In genomic region chr17:67293251-67294203, GRCh38 we compare ENCODE assay signal across 1 cellular context.
A peak's percentile ranks its signal among the peaks of the same experiment; 100 is the strongest.
TF ChIP-seq lines count a peak whose summit lies in the region.

No MANE protein-coding gene starts in this region.

TF ChIP-seq in HepG2, 621 proteins besides CTCF, POLR2A, EP300 and RAD21 (continued from another document and continues in another):
- TF ChIP-seq, protein P1, sequence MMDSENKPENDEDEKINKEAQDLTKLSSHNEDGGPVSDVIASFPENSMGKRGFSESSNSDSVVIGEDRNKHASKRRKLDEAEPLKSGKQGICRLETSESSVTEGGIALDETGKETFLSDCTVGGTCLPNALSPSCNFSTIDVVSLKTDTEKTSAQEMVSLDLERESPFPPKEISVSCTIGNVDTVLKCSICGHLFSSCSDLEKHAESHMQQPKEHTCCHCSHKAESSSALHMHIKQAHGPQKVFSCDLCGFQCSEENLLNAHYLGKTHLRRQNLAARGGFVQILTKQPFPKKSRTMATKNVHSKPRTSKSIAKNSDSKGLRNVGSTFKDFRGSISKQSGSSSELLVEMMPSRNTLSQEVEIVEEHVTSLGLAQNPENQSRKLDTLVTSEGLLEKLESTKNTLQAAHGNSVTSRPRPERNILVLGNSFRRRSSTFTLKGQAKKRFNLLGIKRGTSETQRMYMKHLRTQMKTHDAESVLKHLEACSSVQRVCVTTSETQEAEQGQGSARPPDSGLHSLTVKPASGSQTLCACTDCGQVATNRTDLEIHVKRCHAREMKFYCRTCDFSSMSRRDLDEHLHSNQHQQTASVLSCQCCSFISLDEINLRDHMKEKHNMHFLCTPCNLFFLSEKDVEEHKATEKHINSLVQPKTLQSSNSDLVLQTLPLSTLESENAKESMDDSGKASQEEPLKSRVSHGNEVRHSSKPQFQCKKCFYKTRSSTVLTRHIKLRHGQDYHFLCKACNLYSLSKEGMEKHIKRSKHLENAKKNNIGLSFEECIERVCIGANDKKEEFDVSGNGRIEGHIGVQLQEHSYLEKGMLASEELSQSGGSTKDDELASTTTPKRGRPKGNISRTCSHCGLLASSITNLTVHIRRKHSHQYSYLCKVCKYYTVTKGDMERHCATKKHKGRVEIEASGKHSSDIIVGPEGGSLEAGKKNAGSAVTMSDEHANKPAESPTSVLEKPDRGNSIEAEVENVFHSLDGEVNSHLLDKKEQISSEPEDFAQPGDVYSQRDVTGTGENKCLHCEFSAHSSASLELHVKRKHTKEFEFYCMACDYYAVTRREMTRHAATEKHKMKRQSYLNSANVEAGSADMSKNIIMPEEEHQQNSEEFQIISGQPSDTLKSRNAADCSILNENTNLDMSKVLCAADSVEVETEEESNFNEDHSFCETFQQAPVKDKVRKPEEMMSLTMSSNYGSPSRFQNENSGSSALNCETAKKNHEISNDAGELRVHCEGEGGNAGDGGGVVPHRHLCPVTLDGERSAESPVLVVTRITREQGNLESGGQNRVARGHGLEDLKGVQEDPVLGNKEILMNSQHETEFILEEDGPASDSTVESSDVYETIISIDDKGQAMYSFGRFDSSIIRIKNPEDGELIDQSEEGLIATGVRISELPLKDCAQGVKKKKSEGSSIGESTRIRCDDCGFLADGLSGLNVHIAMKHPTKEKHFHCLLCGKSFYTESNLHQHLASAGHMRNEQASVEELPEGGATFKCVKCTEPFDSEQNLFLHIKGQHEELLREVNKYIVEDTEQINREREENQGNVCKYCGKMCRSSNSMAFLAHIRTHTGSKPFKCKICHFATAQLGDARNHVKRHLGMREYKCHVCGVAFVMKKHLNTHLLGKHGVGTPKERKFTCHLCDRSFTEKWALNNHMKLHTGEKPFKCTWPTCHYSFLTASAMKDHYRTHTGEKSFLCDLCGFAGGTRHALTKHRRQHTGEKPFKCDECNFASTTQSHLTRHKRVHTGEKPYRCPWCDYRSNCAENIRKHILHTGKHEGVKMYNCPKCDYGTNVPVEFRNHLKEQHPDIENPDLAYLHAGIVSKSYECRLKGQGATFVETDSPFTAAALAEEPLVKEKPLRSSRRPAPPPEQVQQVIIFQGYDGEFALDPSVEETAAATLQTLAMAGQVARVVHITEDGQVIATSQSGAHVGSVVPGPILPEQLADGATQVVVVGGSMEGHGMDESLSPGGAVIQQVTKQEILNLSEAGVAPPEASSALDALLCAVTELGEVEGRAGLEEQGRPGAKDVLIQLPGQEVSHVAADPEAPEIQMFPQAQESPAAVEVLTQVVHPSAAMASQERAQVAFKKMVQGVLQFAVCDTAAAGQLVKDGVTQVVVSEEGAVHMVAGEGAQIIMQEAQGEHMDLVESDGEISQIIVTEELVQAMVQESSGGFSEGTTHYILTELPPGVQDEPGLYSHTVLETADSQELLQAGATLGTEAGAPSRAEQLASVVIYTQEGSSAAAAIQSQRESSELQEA (CRISPR knock-in tag; IDR thresholded peaks at IDR 0.05; ENCODE audit: not compliant biosample characterization) = no peak
- TF ChIP-seq NFKB2 (CRISPR knock-in tag; IDR thresholded peaks at IDR 0.05; ENCODE audit: borderline replicate concordance) (no peak), EHMT2 (IDR thresholded peaks at IDR 0.05; ENCODE audit: borderline replicate concordance, low read depth, low read length) (no peak), RFXANK (CRISPR knock-in tag; IDR thresholded peaks at IDR 0.05) (no peak), ZNF430 (CRISPR knock-in tag; IDR thresholded peaks at IDR 0.05) (no peak), NAIF1 (CRISPR knock-in tag; IDR thresholded peaks at IDR 0.05; ENCODE audit: borderline replicate concordance) (no peak), MEIS1 (CRISPR knock-in tag; IDR thresholded peaks at IDR 0.05; ENCODE audit: borderline replicate concordance) (no peak), KAT7 (CRISPR knock-in tag; IDR thresholded peaks at IDR 0.05; ENCODE audit: borderline replicate concordance) (no peak), ZNF605 (CRISPR knock-in tag; IDR thresholded peaks at IDR 0.05) (0 out of 2 replicates have a peak, but pooled peaks have one; percentile 23), NCOA2 (CRISPR knock-in tag; IDR thresholded peaks at IDR 0.05) (no peak; the same call in 1 of the 2 replicates), AGO2 (optimal IDR thresholded peaks at IDR 0.05; ENCODE audit: low read depth, low read length) (no peak), ZNF775 (CRISPR knock-in tag; IDR thresholded peaks at IDR 0.05; ENCODE audit: borderline replicate concordance) (no peak), SP140L (CRISPR knock-in tag; IDR thresholded peaks at IDR 0.05; ENCODE audit: borderline replicate concordance) (no peak), ZNF432 (CRISPR knock-in tag; IDR thresholded peaks at IDR 0.05; ENCODE audit: borderline replicate concordance) (no peak), ZNF678 (CRISPR knock-in tag; IDR thresholded peaks at IDR 0.05) (no peak), MIER2 (CRISPR knock-in tag; IDR thresholded peaks at IDR 0.05) (0 out of 2 replicates have a peak, but pooled peaks have one; percentile 41), SKI (IDR thresholded peaks at IDR 0.05; ENCODE audit: partially characterized antibody) (no peak), ZNF180 (CRISPR knock-in tag; IDR thresholded peaks at IDR 0.05; ENCODE audit: borderline replicate concordance, low read depth) (no peak), RARG (CRISPR knock-in tag; IDR thresholded peaks at IDR 0.05; ENCODE audit: low read depth) (no peak), JDP2 (CRISPR knock-in tag; IDR thresholded peaks at IDR 0.05; ENCODE audit: borderline replicate concordance) (no peak), ZBTB38 (CRISPR knock-in tag; IDR thresholded peaks at IDR 0.05) (peak; percentile 76), ZNF230 (CRISPR knock-in tag; IDR thresholded peaks at IDR 0.05) (no peak), ATF6 (CRISPR knock-in tag; conservative IDR thresholded peaks at IDR 0.05) (no peak), NFYC (CRISPR knock-in tag; IDR thresholded peaks at IDR 0.05) (no peak), SP2 (CRISPR knock-in tag; IDR thresholded peaks at IDR 0.05) (no peak), ZNF800 (CRISPR knock-in tag; IDR thresholded peaks at IDR 0.05) (0 out of 2 replicates have a peak, but pooled peaks have one; percentile 31), MEF2D (CRISPR knock-in tag; IDR thresholded peaks at IDR 0.05) (no peak), NR2F1 (CRISPR knock-in tag; IDR thresholded peaks at IDR 0.05) (no peak), E2F5 (CRISPR knock-in tag; conservative IDR thresholded peaks at IDR 0.05) (0 out of 2 replicates have a peak, but pooled peaks have one; percentile 22), GMEB2 (CRISPR knock-in tag; IDR thresholded peaks at IDR 0.05; ENCODE audit: low read depth) (no peak), TCF7 (IDR thresholded peaks at IDR 0.05; ENCODE audit: low read depth) (no peak), HOXD1 (CRISPR knock-in tag; IDR thresholded peaks at IDR 0.05) (no peak), ZNF615 (CRISPR knock-in tag; IDR thresholded peaks at IDR 0.05; ENCODE audit: borderline replicate concordance) (no peak), CENPX (CRISPR knock-in tag; IDR thresholded peaks at IDR 0.05) (no peak), ZNF557 (CRISPR knock-in tag; IDR thresholded peaks at IDR 0.05) (no peak), ZNF260 (CRISPR knock-in tag; IDR thresholded peaks at IDR 0.05; ENCODE audit: borderline replicate concordance, low read depth) (no peak), ZNF556 (CRISPR knock-in tag; IDR thresholded peaks at IDR 0.05; ENCODE audit: borderline replicate concordance) (no peak; the same call in 1 of the 2 replicates), GATAD2A (CRISPR knock-in tag; IDR thresholded peaks at IDR 0.05) (peak; percentile 59), SNAPC5 (CRISPR knock-in tag; IDR thresholded peaks at IDR 0.05; ENCODE audit: borderline replicate concordance) (no peak), BORCS8-MEF2B (CRISPR knock-in tag; IDR thresholded peaks at IDR 0.05) (no peak), FOSL1 (CRISPR knock-in tag; IDR thresholded peaks at IDR 0.05; ENCODE audit: borderline replicate concordance) (no peak), ISX (CRISPR knock-in tag; conservative IDR thresholded peaks at IDR 0.05) (no peak), ZNF569 (CRISPR knock-in tag; IDR thresholded peaks at IDR 0.05; ENCODE audit: borderline replicate concordance) (no peak), NBN (conservative IDR thresholded peaks at IDR 0.05) (no peak), SMAD1 (CRISPR knock-in tag; IDR thresholded peaks at IDR 0.05; ENCODE audit: borderline replicate concordance, low read depth) (no peak)
- TF ChIP-seq, protein P2, sequence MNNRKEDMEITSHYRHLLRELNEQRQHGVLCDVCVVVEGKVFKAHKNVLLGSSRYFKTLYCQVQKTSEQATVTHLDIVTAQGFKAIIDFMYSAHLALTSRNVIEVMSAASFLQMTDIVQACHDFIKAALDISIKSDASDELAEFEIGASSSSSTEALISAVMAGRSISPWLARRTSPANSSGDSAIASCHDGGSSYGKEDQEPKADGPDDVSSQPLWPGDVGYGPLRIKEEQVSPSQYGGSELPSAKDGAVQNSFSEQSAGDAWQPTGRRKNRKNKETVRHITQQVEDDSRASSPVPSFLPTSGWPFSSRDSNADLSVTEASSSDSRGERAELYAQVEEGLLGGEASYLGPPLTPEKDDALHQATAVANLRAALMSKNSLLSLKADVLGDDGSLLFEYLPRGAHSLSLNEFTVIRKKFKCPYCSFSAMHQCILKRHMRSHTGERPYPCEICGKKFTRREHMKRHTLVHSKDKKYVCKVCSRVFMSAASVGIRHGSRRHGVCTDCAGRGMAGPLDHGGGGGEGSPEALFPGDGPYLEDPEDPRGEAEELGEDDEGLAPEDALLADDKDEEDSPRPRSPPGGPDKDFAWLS (CRISPR knock-in tag; IDR thresholded peaks at IDR 0.05; ENCODE audit: borderline replicate concordance) = no peak
- TF ChIP-seq, protein P3, sequence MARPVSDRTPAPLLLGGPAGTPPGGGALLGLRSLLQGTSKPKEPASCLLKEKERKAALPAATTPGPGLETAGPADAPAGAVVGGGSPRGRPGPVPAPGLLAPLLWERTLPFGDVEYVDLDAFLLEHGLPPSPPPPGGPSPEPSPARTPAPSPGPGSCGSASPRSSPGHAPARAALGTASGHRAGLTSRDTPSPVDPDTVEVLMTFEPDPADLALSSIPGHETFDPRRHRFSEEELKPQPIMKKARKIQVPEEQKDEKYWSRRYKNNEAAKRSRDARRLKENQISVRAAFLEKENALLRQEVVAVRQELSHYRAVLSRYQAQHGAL (CRISPR knock-in tag; IDR thresholded peaks at IDR 0.05; ENCODE audit: not compliant biosample characterization) = no peak
- TF ChIP-seq, protein P4, sequence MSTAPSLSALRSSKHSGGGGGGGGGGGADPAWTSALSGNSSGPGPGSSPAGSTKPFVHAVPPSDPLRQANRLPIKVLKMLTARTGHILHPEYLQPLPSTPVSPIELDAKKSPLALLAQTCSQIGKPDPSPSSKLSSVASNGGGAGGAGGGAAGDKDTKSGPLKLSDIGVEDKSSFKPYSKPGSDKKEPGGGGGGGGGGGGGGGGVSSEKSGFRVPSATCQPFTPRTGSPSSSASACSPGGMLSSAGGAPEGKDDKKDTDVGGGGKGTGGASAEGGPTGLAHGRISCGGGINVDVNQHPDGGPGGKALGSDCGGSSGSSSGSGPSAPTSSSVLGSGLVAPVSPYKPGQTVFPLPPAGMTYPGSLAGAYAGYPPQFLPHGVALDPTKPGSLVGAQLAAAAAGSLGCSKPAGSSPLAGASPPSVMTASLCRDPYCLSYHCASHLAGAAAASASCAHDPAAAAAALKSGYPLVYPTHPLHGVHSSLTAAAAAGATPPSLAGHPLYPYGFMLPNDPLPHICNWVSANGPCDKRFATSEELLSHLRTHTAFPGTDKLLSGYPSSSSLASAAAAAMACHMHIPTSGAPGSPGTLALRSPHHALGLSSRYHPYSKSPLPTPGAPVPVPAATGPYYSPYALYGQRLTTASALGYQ (CRISPR knock-in tag; IDR thresholded peaks at IDR 0.05) = no peak
